ENCODE assay signal across 8 cellular contexts in the genomic region with DNA sequence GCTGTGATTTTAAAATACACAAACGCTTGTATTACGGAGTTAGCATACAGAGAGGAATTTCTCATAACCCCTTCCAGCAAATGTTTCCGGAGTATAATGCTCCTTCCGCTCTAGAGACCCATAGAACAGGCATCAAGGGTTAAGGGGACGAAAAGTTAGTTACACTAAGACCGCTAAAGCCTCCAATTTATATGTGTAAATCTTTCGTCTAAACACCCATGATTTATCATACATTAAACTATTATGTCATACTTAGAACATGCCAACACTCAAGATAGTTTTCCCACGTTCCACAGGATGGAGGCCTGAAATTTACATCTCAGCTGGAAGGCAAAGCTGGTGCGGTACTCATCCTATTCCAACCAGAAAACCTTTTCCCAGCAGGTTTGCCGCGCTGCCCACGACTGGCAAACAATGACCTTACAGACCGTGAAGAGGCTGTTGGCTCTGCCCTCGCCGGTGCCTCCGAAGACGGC. TPM values are rescaled to one million over a fixed set of nuclear protein-coding genes. Genes with fewer than 3 reads are reported as not detected.
DNase-seq lines count a peak whose midpoint lies in the region; ATAC-seq and TF ChIP-seq lines count a peak whose summit lies in the region.

No MANE protein-coding gene starts in this region.

- peak overlapping the region; percentile 69 for H3K4me3 ChIP-seq in GM12864 (ENCODE audit: low read depth, low read length)

- TF ChIP-seq CTCF in GM12864 (IDR thresholded peaks at IDR 0.05; ENCODE audit: low read depth, low read length, missing control alignments) (no peak), MCF 10A (IDR thresholded peaks at IDR 0.05; ENCODE audit: unreplicated experiment) (no peak)

- POLR2A ChIA-PET in MCF 10A (lab: Yijun Ruan, JAX), result interaction anchor here (0.6 to 8.2 kb wide), 10 partner anchors 9 to 869 kb away, joined by 3 to 86 read pairs (median 4); partner anchors contain the start of genes ASNSD1 and OSGEPL1

- peak overlapping the region; percentile 73 for H3K27ac Mint-ChIP-seq in MCF 10A (ENCODE audit: low read depth, unreplicated experiment)

- DNase-seq in A172 (ENCODE audit: low spot score) (peak; percentile 42), GM12864 (ENCODE audit: low read depth) (no peak), NCI-H69 (lab: John Stamatoyannopoulos, UW) (peak; percentile 55), MCF 10A (ENCODE audit: unreplicated experiment) (no peak), kidney tubule cell (ENCODE audit: low spot score) (peak; percentile 44), stromal cell of bone marrow (ENCODE audit: low read depth) (peak; percentile 17), NCI-H524 treated with DMSO at 0.1 percent for 48 hours (lab: John Stamatoyannopoulos, UW) (no peak)

- H3K4me3 Mint-ChIP-seq in MCF 10A (ENCODE audit: unreplicated experiment), result peak overlapping the region; percentile 90

- BruUV-seq in MCF 10A (replicated peaks; lab: Mats Ljungman, UMichigan), result no TSS peak

- H3K9me3 Mint-ChIP-seq in MCF 10A (ENCODE audit: unreplicated experiment), result no peaks in the 10 kb centered on the region

- H3K27me3 Mint-ChIP-seq in MCF 10A (ENCODE audit: insufficient read depth, unreplicated experiment), result no peaks in the 10 kb centered on the region

- H3K4me1 Mint-ChIP-seq in MCF 10A (ENCODE audit: insufficient read depth, unreplicated experiment), result peaks cover 41% of the 10 kb centered on the region

- CTCF ChIA-PET in MCF 10A (lab: Yijun Ruan, JAX), result interaction anchor here (0.5 to 0.9 kb wide), 5 partner anchors 11 to 123 kb away, joined by 3 to 6 read pairs (median 4); no protein-coding TSS in a partner anchor

- peaks cover 61% of the 10 kb centered on the region for H3K36me3 Mint-ChIP-seq in MCF 10A (ENCODE audit: insufficient read depth, unreplicated experiment)

- peak; percentile 22 for ATAC-seq in HG02885 (IDR thresholded peaks at IDR 0.05; ENCODE audit: poor library complexity, unreplicated experiment)

- intact Hi-C loops in MCF 10A (cut with micrococcal nuclease), result loop anchor here (5.0 kb wide), 1 partner anchor 121 kb away; the partner anchor contains the start of gene ASNSD1

RNA-seq across cellular contexts. Expression of gene ORMDL1, which starts 0.7 kb away (rescaled TPM):
- total RNA-seq in A172 (2014; rRNA removed; shearing (Covaris generic)), result 128 and 137 TPM in 2 replicates
- total RNA-seq in MCF 10A (2022), result 83.0 and 85.1 TPM in 2 replicates

RNA-seq across cellular contexts. Expression of gene PMS1, which starts 0.8 kb away (rescaled TPM):
- 26.9 and 28.1 TPM in 2 replicates for total RNA-seq in A172 (2014; rRNA removed; shearing (Covaris generic))
- 38.3 and 50.9 TPM in 2 replicates for total RNA-seq in MCF 10A (2022)

RNA-seq across cellular contexts. Expression of gene OSGEPL1, which starts 20.9 kb away (rescaled TPM):
- 18.9 and 20.1 TPM in 2 replicates for total RNA-seq in A172 (2014; rRNA removed; shearing (Covaris generic))
- total RNA-seq in MCF 10A (2022), result 3.7 and 5.1 TPM in 2 replicates

Comparison
In these comparisons a context has a peak if more than half of its experiments do, and no peak if none do; other contexts are left out.
1. DNase-seq: peak in A172 (single experiment), NCI-H69 (single experiment), kidney tubule cell (single experiment) and stromal cell of bone marrow (single experiment); none in GM12864 (single experiment), MCF 10A (single experiment) and NCI-H524 treated with DMSO at 0.1 percent for 48 hours (single experiment).